Comparison of ENCODE assay signal across 7 cellular contexts in the genomic region with DNA sequence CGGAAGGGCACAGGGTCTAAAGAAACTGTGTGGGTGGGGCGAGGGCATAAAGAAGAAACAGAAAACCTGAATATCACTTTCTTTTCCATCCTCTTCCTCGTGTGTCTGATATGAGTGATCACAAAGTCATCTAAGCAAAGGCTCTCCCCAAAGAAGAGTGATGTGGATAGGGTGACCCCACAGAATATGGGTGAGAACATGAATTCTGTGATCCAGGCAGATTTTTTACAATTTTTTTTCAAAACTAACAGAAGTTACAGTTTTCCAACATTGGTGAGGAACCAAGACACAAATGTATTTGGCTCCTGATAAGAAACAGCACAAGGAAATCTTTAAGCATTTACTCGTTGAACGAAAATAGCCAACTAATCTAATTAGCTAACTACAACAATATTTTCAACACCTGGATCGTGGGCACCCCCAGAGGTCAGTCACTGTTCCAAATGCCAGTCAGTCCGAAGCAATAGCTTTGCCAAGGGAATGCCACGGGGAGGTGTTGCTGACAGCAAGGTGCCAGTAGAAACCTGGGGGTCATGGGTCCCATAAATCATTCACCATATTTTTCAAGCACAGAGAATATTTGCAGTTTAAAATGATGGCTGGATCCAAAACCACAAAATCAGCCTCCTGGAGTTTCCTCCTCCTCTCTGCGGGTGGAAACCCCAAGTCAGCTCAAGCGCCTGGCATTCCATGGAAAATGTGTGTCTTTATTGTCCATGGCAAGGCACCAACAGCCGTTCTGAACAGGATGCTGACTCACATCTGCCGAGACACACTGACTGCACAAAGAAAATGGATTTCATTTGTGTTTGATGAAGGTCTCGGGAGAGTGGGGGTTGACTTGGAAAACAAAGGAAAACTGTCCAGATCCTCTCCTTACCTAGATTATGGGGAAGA. TPM values are rescaled to one million over a fixed set of nuclear protein-coding genes. Genes with fewer than 3 reads are reported as not detected.
DNase-seq lines count a peak whose midpoint lies in the region; ATAC-seq and TF ChIP-seq lines count a peak whose summit lies in the region.

No MANE protein-coding gene starts in this region.

- H3K4me3 Mint-ChIP-seq in endothelial cell (ENCODE audit: unreplicated experiment), result no peak overlapping the region
- H3K4me3 Mint-ChIP-seq in nephron, result peak overlapping the region in 1 of 3 experiments; percentile 54

- H3K36me3 Mint-ChIP-seq in endothelial cell (ENCODE audit: low read depth, unreplicated experiment) (peaks cover 17% of the 10 kb centered on the region), nephron (ENCODE audit: low read depth) (peaks cover 60% of the 10 kb centered on the region)

- no peaks in the 10 kb centered on the region for H3K27me3 Mint-ChIP-seq in endothelial cell (ENCODE audit: unreplicated experiment)
- no peaks in the 10 kb centered on the region for H3K27me3 Mint-ChIP-seq in nephron (ENCODE audit: low read depth)

- in situ Hi-C loops in GM13976 (cut with MboI; ENCODE audit: low sequenced_read_pairs, unreplicated experiment), result loop anchor here (25.0 kb wide), 1 partner anchor 541 kb away; no protein-coding TSS in a partner anchor

- no peak for TF ChIP-seq CTCF in endothelial cell (IDR thresholded peaks at IDR 0.05; ENCODE audit: unreplicated experiment)
- TF ChIP-seq CTCF in nephron (IDR thresholded peaks at IDR 0.05; ENCODE audit: unreplicated experiment in 3 of 3), result no peak
- no peak for TF ChIP-seq CTCF in GM13976 (IDR thresholded peaks at IDR 0.05; ENCODE audit: borderline replicate concordance, control extremely low read depth, extremely low read depth, insufficient read depth, missing control alignments)

- DNase-seq in GOT3 (lab: John Stamatoyannopoulos, UW), result peak; percentile 55
- DNase-seq in endothelial cell (ENCODE audit: low spot score), result no peak
- no peak for DNase-seq in GM13976 (ENCODE audit: low spot score)
- DNase-seq in NCI-H1105 (lab: John Stamatoyannopoulos, UW), result no peak

- no peak for ATAC-seq in HG03139 (IDR thresholded peaks at IDR 0.05; ENCODE audit: unreplicated experiment)

- H3K27ac Mint-ChIP-seq in endothelial cell (ENCODE audit: unreplicated experiment) (peak overlapping the region; percentile 91), nephron (peak overlapping the region; percentile 70 to 97 (median 94))

- peaks cover 21% of the 10 kb centered on the region for H3K4me1 Mint-ChIP-seq in endothelial cell (ENCODE audit: unreplicated experiment)
- H3K4me1 Mint-ChIP-seq in nephron, result peaks cover 62% of the 10 kb centered on the region

- H3K9me3 Mint-ChIP-seq in endothelial cell (ENCODE audit: unreplicated experiment), result no peaks in the 10 kb centered on the region
- no peaks in the 10 kb centered on the region for H3K9me3 Mint-ChIP-seq in nephron

TF ChIP-seq in PFSK-1, 5 proteins besides CTCF, POLR2A, EP300 and RAD21:
- TF ChIP-seq, protein P1, sequence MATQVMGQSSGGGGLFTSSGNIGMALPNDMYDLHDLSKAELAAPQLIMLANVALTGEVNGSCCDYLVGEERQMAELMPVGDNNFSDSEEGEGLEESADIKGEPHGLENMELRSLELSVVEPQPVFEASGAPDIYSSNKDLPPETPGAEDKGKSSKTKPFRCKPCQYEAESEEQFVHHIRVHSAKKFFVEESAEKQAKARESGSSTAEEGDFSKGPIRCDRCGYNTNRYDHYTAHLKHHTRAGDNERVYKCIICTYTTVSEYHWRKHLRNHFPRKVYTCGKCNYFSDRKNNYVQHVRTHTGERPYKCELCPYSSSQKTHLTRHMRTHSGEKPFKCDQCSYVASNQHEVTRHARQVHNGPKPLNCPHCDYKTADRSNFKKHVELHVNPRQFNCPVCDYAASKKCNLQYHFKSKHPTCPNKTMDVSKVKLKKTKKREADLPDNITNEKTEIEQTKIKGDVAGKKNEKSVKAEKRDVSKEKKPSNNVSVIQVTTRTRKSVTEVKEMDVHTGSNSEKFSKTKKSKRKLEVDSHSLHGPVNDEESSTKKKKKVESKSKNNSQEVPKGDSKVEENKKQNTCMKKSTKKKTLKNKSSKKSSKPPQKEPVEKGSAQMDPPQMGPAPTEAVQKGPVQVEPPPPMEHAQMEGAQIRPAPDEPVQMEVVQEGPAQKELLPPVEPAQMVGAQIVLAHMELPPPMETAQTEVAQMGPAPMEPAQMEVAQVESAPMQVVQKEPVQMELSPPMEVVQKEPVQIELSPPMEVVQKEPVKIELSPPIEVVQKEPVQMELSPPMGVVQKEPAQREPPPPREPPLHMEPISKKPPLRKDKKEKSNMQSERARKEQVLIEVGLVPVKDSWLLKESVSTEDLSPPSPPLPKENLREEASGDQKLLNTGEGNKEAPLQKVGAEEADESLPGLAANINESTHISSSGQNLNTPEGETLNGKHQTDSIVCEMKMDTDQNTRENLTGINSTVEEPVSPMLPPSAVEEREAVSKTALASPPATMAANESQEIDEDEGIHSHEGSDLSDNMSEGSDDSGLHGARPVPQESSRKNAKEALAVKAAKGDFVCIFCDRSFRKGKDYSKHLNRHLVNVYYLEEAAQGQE (IDR thresholded peaks at IDR 0.05; ENCODE audit: insufficient read depth in 1 of 2, low read depth in 2 of 2, low read length in 2 of 2), result peak in 1 of 2 experiments; percentile 53; a peak in 1 of 4 replicates
- TF ChIP-seq FOXP2 (optimal IDR thresholded peaks at IDR 0.05; ENCODE audit: borderline replicate concordance, extremely low read depth, extremely low read length, insufficient read depth) (peak; percentile 81), SIN3A (IDR thresholded peaks at IDR 0.05; ENCODE audit: borderline replicate concordance, insufficient read depth, low read length) (peak; percentile 95), TAF1 (IDR thresholded peaks at IDR 0.05; ENCODE audit: borderline replicate concordance, insufficient read depth, low read length) (0 out of 2 replicates have a peak, but pooled peaks have one; percentile 4), POLR2AphosphoS5 (IDR thresholded peaks at IDR 0.05; ENCODE audit: low read depth, low read length) (peak; percentile 74)

RNA-seq across cellular contexts. Expression of a gene that starts 26.7 kb away (rescaled TPM):
- 730 TPM for polyA plus RNA-seq in PFSK-1 (2012; ENCODE audit: insufficient read length, low read depth)
- total RNA-seq in endothelial cell (ENCODE audit: unreplicated experiment), result 283 TPM
